Comparison of ENCODE assay signal across 8 cellular contexts in the genomic region with DNA sequence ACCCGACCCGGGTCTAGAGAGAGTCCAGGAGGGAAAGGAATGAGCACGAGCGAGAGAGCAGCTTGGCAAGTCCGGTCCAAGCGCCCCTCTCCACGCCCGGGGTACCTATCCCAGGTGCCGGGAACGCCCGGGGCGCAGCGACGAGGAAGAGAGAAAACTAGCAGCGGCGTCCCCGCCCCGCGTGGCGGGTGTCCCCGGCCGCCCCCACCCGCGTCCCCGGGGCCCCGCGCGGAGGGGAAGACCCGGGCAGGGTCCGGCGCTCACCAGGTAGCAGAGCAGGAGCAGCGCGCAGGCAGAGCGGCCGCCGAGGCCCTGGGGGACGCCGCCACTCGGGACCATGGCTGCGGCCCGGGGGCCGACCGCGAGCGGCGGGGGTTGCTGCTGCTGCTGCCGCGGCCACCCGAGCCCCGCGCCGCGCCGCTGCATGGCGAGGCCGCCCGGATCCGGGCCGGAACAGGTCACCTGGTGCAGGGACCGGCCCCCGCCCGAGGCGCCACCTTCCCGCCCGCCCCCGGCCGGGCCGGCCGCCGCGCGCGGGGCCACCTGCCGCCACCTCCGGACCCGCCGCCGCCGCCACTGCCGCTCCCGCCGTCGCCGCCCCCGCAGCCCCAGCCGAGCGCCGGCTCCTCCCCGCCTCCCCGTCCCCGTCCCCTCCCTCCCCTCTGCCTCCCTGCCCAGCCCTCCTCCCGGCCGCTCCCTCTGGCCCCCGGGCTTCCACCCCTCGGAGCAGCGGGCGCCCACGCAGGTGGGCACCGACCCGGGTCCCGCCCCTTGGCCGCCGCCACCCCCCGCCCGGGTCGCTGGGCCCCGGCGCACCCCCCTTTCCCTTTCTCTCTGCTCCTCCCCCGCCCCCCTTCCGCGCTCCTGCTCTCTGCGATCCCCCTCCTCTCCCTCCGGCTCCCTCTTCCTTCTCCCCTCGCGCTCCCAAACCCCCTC. TPM values are rescaled to one million over a fixed set of nuclear protein-coding genes. Genes with fewer than 3 reads are reported as not detected.
DNase-seq lines count a peak whose midpoint lies in the region; ATAC-seq and TF ChIP-seq lines count a peak whose summit lies in the region.

SEL1L3 (minus strand) TSS at position 578 of the 936 bp plus-strand sequence; CDS start at position 426, 152 bp downstream.

- peak; percentile 47 for ATAC-seq in HG03280 (IDR thresholded peaks at IDR 0.05; ENCODE audit: unreplicated experiment)
- ATAC-seq in HG03457 (IDR thresholded peaks at IDR 0.05; ENCODE audit: unreplicated experiment) = no peak

- TF ChIP-seq CTCF in brain microvascular endothelial cell (IDR thresholded peaks at IDR 0.05; ENCODE audit: low read depth, low read length, missing control alignments) = no peak

- H3K27ac Mint-ChIP-seq in immature natural killer cell = peak within 1 kb of the TSS; percentile 82 to 99 (median 91)

- H3K36me3 Mint-ChIP-seq in immature natural killer cell = no peaks in the 10 kb centered on the region

- no peaks in the 10 kb centered on the region for H3K36me3 ChIP-seq in brain microvascular endothelial cell (replicated peaks)

- no peaks in the 10 kb centered on the region for H3K9me3 Mint-ChIP-seq in immature natural killer cell

- H3K27ac ChIP-seq in brain microvascular endothelial cell = peak within 1 kb of the TSS; percentile 1

- in situ Hi-C loops in brain microvascular endothelial cell (cut with HindIII; ENCODE audit: low pct_ligation_motif_present, low sequenced_read_pairs) = no loop called here

- peak within 1 kb of the TSS; percentile 96 to 100 (median 98) for H3K4me3 Mint-ChIP-seq in immature natural killer cell

- H3K4me3 ChIP-seq in brain microvascular endothelial cell (ENCODE audit: low read depth, low read length) = peak within 1 kb of the TSS; percentile 61

- H3K27me3 Mint-ChIP-seq in immature natural killer cell (ENCODE audit: low read depth in 3 of 3) = peaks cover 4 to 9% (median 4%) of the 10 kb centered on the region in 3 donors

- H3K27me3 ChIP-seq in brain microvascular endothelial cell (replicated peaks) = no peaks in the 10 kb centered on the region

- peaks cover 35 to 45% of the 10 kb centered on the region in 2 donors for H3K4me1 Mint-ChIP-seq in immature natural killer cell

- DNase-seq in NCI-H82 (lab: John Stamatoyannopoulos, UW) (peak; percentile 60), NCI-H82 treated with DMSO at 0.1 percent for 48 hours (lab: John Stamatoyannopoulos, UW; ENCODE audit: unreplicated experiment) (no peak), T-helper 22 cell (ENCODE audit: low read depth) (peak; percentile 51), brain microvascular endothelial cell (no peak), immature natural killer cell (peak; percentile 42 to 51 (median 45))
- DNase-seq in stimulated activated CD4-positive, alpha-beta T cell treated with anti-CD3 and anti-CD28 coated beads, Interleukin-1b, Interleukin-23, amount 100 ng/mL, for 24 hours (ENCODE audit: low read depth in 4 of 4, low spot score in 1 of 4) = peak in 3 of 4 experiments; percentile 19 to 51 (median 43)

RNA-seq across cellular contexts. Expression of gene SEL1L3, which starts in this region (rescaled TPM):
- polyA plus RNA-seq in immature natural killer cell = 10 to 100 TPM; 17.1 to 58.8 (median 22.1) TPM

Comparison
In these comparisons a context has a peak if more than half of its experiments do, and no peak if none do; other contexts are left out.
1. DNase-seq: peak in NCI-H82 (single experiment), T-helper 22 cell (single experiment), immature natural killer cell (3 of 3) and stimulated activated CD4-positive, alpha-beta T cell treated with anti-CD3 and anti-CD28 coated beads, Interleukin-1b, Interleukin-23, amount 100 ng/mL, for 24 hours (3 of 4); none in NCI-H82 treated with DMSO at 0.1 percent for 48 hours (single experiment) and brain microvascular endothelial cell (single experiment).